ENCODE assay signal across 1 cellular context in the genomic region with DNA sequence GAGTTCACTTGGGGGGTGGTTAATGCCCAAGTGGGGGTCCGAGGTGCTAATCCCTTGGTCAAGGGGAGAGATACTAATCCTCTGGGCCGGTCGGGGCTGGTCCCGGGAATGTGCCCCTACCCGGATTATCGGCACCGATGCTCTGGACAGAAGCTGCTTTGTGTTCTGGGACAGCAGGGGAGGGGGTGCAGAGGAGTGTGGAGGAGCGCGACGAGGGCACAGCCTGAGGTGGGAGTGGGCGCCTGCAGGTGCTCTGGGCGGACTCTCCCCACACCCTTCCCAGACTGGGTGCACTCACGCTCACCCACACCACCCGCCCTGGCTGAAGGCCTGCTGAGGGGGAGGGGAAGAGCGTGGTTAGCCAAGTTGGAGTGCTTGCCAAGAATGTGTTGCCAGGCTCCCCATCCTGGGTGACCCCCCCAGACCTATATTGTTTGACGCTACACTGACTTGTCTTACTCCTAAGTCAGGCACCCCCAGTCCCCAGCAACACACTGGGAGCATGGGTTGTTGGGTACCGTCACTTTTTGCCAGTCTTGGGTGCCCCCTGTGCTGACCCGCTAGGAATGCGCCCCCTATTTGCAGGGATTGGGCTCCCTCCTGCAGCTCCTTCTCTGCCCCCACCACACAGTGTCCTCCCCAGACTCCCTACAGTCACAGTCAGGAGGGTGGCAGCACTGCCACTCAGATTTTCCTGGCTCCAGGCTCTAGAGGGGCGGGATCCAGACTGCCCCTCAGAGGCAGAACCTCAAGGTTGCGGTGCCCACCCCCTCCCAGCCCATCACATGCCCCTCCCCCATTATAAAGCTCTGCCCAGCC.
A peak's percentile ranks its signal among the peaks of the same experiment; 100 is the strongest.
TF ChIP-seq lines count a peak whose summit lies in the region.

No MANE protein-coding gene starts in this region.

TF ChIP-seq in H1, 55 proteins besides CTCF, POLR2A, EP300 and RAD21:
- TF ChIP-seq KDM4A (IDR thresholded peaks at IDR 0.05; ENCODE audit: low read depth, low read length, severe bottlenecking): no peak
- 0 out of 2 replicates have a peak, but pooled peaks have one; percentile 9 for TF ChIP-seq E2F6 (IDR thresholded peaks at IDR 0.05)
- no peak for TF ChIP-seq JUN (IDR thresholded peaks at IDR 0.05; ENCODE audit: low read depth, low read length)
- TF ChIP-seq SIN3A (conservative IDR thresholded peaks at IDR 0.05 in 1 of 2, IDR thresholded peaks at IDR 0.05 in 1 of 2; ENCODE audit: low read depth in 1 of 2, low read length in 2 of 2): peak in 1 of 2 experiments; percentile 5; a peak in 1 of 4 replicates
